Comparison of ENCODE assay signal across 10 cellular contexts in genomic region chr6:77620290-77620882, GRCh38. TPM values are rescaled to one million over a fixed set of nuclear protein-coding genes. Genes with fewer than 3 reads are reported as not detected.
DNase-seq lines count a peak whose midpoint lies in the region; ATAC-seq and TF ChIP-seq lines count a peak whose summit lies in the region.
"Had no signal": no experiment of that assay in that cellular context is flagged by ENCODE, and none has a peak within 500 bp of the region (broad histone marks: within the 10 kb centered on the region; RNA-seq: fewer than 3 reads in every experiment).

No MANE protein-coding gene starts in this region.

- H2AFZ ChIP-seq in neural progenitor cell (replicated peaks) = no peak overlapping the region

- H3K4me3 Mint-ChIP-seq in neural progenitor cell = no peak overlapping the region
- H3K4me3 Mint-ChIP-seq: memory B cell had no signal

- H3K27ac ChIP-seq in neural progenitor cell = no peak overlapping the region
- H3K27ac ChIP-seq in psoas muscle = no peak overlapping the region
- H3K27ac ChIP-seq: SK-N-MC had no signal

- intact Hi-C loops in psoas muscle (cut with DNase I) = no loop called here

- H3K36me3 ChIP-seq in neural progenitor cell = no peaks in the 10 kb centered on the region
- H3K36me3 ChIP-seq in psoas muscle (ENCODE audit: insufficient read depth in 1 of 2, low read depth in 1 of 2) = no peaks in the 10 kb centered on the region

- H3K4me1 ChIP-seq in neural progenitor cell (no peaks in the 10 kb centered on the region), psoas muscle (no peaks in the 10 kb centered on the region)

- H3K9me3 ChIP-seq in neural progenitor cell (ENCODE audit: low read depth) (no peaks in the 10 kb centered on the region), psoas muscle (no peaks in the 10 kb centered on the region)

- H3K27me3 ChIP-seq in neural progenitor cell (no peaks in the 10 kb centered on the region), psoas muscle (ENCODE audit: insufficient read depth in 3 of 3, low read length in 2 of 3) (no peaks in the 10 kb centered on the region)

- DNase-seq in astrocyte of the hippocampus (ENCODE audit: low read depth, low spot score) = peak; percentile 48
- peak; percentile 48 for DNase-seq in neural progenitor cell (ENCODE audit: low spot score)
- DNase-seq in stimulated activated CD4-positive, alpha-beta T cell treated with anti-CD3 and anti-CD28 coated beads, Interleukin-2, amount 100 ng/mL, for 48 hours = no peak
- DNase-seq in H4 (ENCODE audit: low spot score) = no peak
- no peak for DNase-seq in psoas muscle
- DNase-seq in hepatic stellate cell (ENCODE audit: low spot score) = no peak

- TF ChIP-seq CTCF in neural progenitor cell (IDR thresholded peaks at IDR 0.05) (peak; percentile 72), psoas muscle (IDR thresholded peaks at IDR 0.05) (no peak)

- no peaks in the 10 kb centered on the region for H3K4me1 Mint-ChIP-seq in neural progenitor cell
- H3K4me1 Mint-ChIP-seq: memory B cell had no signal

- peak; percentile 82 for ATAC-seq in GM19351 (IDR thresholded peaks at IDR 0.05; ENCODE audit: unreplicated experiment)
- peak; percentile 67 for ATAC-seq in HG03469 (IDR thresholded peaks at IDR 0.05; ENCODE audit: unreplicated experiment)
- ATAC-seq in psoas muscle = no peak

- no peak overlapping the region for H3K9ac ChIP-seq in neural progenitor cell

- H3K36me3 Mint-ChIP-seq in neural progenitor cell = no peaks in the 10 kb centered on the region
- H3K36me3 Mint-ChIP-seq: memory B cell had no signal

- H3K27me3 Mint-ChIP-seq in neural progenitor cell (ENCODE audit: insufficient read depth, low read depth) = no peaks in the 10 kb centered on the region
- H3K27me3 Mint-ChIP-seq: memory B cell had no signal

- H3K27ac Mint-ChIP-seq in neural progenitor cell = no peak overlapping the region
- H3K27ac Mint-ChIP-seq: memory B cell had no signal

- H3K79me2 ChIP-seq in neural progenitor cell (ENCODE audit: low read depth) = no peaks in the 10 kb centered on the region

- no peak overlapping the region for H3K4me2 ChIP-seq in neural progenitor cell

- H3F3A ChIP-seq in neural progenitor cell (ENCODE audit: low read depth) = no peaks in the 10 kb centered on the region

- H3K4me3 ChIP-seq in neural progenitor cell = no peak overlapping the region
- H3K4me3 ChIP-seq in psoas muscle = no peak overlapping the region
- H3K4me3 ChIP-seq: SK-N-MC had no signal

- 62 to 73% (median 65%) methylated on average over 1 of the region's 1 CpG for WGBS in psoas muscle, 3 donors

- no peaks in the 10 kb centered on the region for H4K20me1 ChIP-seq in neural progenitor cell (ENCODE audit: low read depth)

- H3K9me3 Mint-ChIP-seq in neural progenitor cell = no peaks in the 10 kb centered on the region

RNA-seq across cellular contexts. Expression of gene MEI4, which starts 32.5 kb away (rescaled TPM):
- total RNA-seq in neural progenitor cell (ENCODE audit: low replicate concordance) (1.0 TPM in 2 replicates), psoas muscle (not detected)
- 0.14 TPM in 1 of 2 replicates, not detected in the other for total RNA-seq in H4 (2014; rRNA removed; shearing (Covaris generic))
- polyA plus RNA-seq in psoas muscle = under 1 TPM in 1 of 3 donors, not detected in 2; under 0.01 TPM

Comparison
In these comparisons a context has a peak if more than half of its experiments do, and no peak if none do; other contexts are left out.
1. ATAC-seq: peak in GM19351 (single experiment) and HG03469 (single experiment); none in psoas muscle (0 of 4).
2. DNase-seq: peak in astrocyte of the hippocampus (single experiment) and neural progenitor cell (single experiment); none in stimulated activated CD4-positive, alpha-beta T cell treated with anti-CD3 and anti-CD28 coated beads, Interleukin-2, amount 100 ng/mL, for 48 hours (0 of 2), H4 (single experiment), psoas muscle (0 of 2) and hepatic stellate cell (single experiment).